In the genomic region with DNA sequence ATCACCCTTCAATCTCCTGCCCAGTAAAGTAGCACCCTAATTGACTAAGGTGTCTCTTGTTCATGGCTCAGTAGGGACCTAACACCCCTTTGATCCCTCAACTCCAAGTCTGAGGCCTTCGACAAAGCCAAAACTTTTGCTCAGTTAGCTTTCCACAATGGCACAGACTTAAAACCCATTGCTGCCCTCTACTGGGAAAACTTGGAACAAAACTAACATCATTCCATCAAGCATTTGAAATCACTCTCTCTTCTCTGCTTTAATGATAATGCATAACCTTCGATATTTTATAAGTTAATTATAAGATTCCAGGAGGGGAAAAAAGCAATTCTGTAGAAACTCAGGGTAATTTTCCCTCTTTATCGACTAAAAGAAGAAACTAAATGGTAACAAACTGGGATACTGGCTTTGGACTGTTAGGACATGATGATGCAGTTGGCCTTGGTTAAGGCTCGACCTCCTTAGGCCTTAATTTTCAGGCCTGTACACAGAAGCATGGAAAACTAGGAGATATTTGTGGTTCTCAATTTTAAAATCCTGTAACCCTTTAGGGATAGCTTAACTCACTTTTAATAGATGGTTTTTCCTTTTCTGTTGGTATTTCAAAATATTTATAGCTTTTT, we compare ENCODE assay signal across 8 cellular contexts.
DNase-seq lines count a peak whose midpoint lies in the region; ATAC-seq lines count a peak whose summit lies in the region.

No MANE protein-coding gene starts in this region.

- H2BK15ac ChIP-seq in mesenchymal stem cell (ENCODE audit: low read depth, poor library complexity, severe bottlenecking): no peak overlapping the region

- H3K36me3 ChIP-seq in mesenchymal stem cell (ENCODE audit: control insufficient read depth in 1 of 2, insufficient read depth in 2 of 2, low read depth in 1 of 2, low read length in 2 of 2): peaks cover 5 to 51% of the 10 kb centered on the region in 2 experiments

- no peak overlapping the region for H4K91ac ChIP-seq in mesenchymal stem cell (ENCODE audit: low read length)

- no peak overlapping the region for H2BK120ac ChIP-seq in mesenchymal stem cell (ENCODE audit: low read depth, low read length)

- H4K8ac ChIP-seq in mesenchymal stem cell (ENCODE audit: low read length): no peak overlapping the region

- H2AK5ac ChIP-seq in mesenchymal stem cell (ENCODE audit: low read length, severe bottlenecking): no peak overlapping the region

- DNase-seq in CD1c-positive myeloid dendritic cell (ENCODE audit: extremely low spot score): peak; percentile 60
- DNase-seq in NCI-H82 treated with DMSO at 0.1 percent for 48 hours (lab: John Stamatoyannopoulos, UW; ENCODE audit: unreplicated experiment): peak; percentile 63
- peak; percentile 81 for DNase-seq in dermis blood vessel endothelial cell
- peak; percentile 70 for DNase-seq in mesenchymal stem cell
- DNase-seq in NK-92 treated with Interleukin-12 subunit alpha and Interleukin-12 subunit beta, amount 100 ng/mL, for 24 hours (lab: John Stamatoyannopoulos, UW): no peak
- no peak for DNase-seq in HuH-7.5 (ENCODE audit: low spot score)

- H3K27me3 ChIP-seq in mesenchymal stem cell (ENCODE audit: control insufficient read depth in 1 of 2, insufficient read depth in 1 of 2, low read length in 2 of 2): no peaks in the 10 kb centered on the region

- no peak overlapping the region for H2BK12ac ChIP-seq in mesenchymal stem cell (ENCODE audit: low read length in 2 of 2)

- no peak overlapping the region for H3K4me3 ChIP-seq in mesenchymal stem cell (ENCODE audit: insufficient read depth in 1 of 2, low read depth in 1 of 2, low read length in 2 of 2)

- H3K4me1 ChIP-seq in mesenchymal stem cell (ENCODE audit: control insufficient read depth, insufficient read depth, low read depth, low read length): peaks cover 4% of the 10 kb centered on the region

- no peak overlapping the region for H3K18ac ChIP-seq in mesenchymal stem cell (ENCODE audit: low read depth in 1 of 2, low read length in 2 of 2)

- no peak overlapping the region for H2AFZ ChIP-seq in mesenchymal stem cell (ENCODE audit: low read depth, low read length)

- H3K23ac ChIP-seq in mesenchymal stem cell (ENCODE audit: low read length in 2 of 2): no peak overlapping the region

- no peak overlapping the region for H3K27ac ChIP-seq in mesenchymal stem cell (ENCODE audit: low read length, poor library complexity, severe bottlenecking)

- no peak overlapping the region for H2BK5ac ChIP-seq in mesenchymal stem cell (ENCODE audit: low read depth, low read length, poor library complexity, severe bottlenecking)

- no peaks in the 10 kb centered on the region for H3K9me3 ChIP-seq in mesenchymal stem cell (ENCODE audit: control insufficient read depth, low read length)

- no peak overlapping the region for H3K4me2 ChIP-seq in mesenchymal stem cell (ENCODE audit: low read length, poor library complexity, severe bottlenecking)

- peaks cover 13% of the 10 kb centered on the region for H3K79me1 ChIP-seq in mesenchymal stem cell (replicated peaks; ENCODE audit: low read length, poor library complexity, severe bottlenecking)

- WGBS in mesenchymal stem cell: 15% methylated on average over 1 of the region's 4 CpGs

- H3K4ac ChIP-seq in mesenchymal stem cell (ENCODE audit: low read depth in 1 of 2, low read length in 2 of 2): no peak overlapping the region

- H3K14ac ChIP-seq in mesenchymal stem cell (ENCODE audit: low read length in 2 of 2): no peak overlapping the region

- peak overlapping the region; percentile 54 for H3K9ac ChIP-seq in mesenchymal stem cell (ENCODE audit: low read length)

- peak; percentile 56 for ATAC-seq in GM18502 (IDR thresholded peaks at IDR 0.05; ENCODE audit: poor library complexity, unreplicated experiment)
- ATAC-seq in HG03354 (IDR thresholded peaks at IDR 0.05; ENCODE audit: poor library complexity, severe bottlenecking, unreplicated experiment): peak; percentile 68

Comparison
In these comparisons a context has a peak if more than half of its experiments do, and no peak if none do; other contexts are left out.
1. DNase-seq: peak in CD1c-positive myeloid dendritic cell (single experiment), NCI-H82 treated with DMSO at 0.1 percent for 48 hours (single experiment), dermis blood vessel endothelial cell (single experiment) and mesenchymal stem cell (single experiment); none in NK-92 treated with Interleukin-12 subunit alpha and Interleukin-12 subunit beta, amount 100 ng/mL, for 24 hours (single experiment) and HuH-7.5 (single experiment).